In genomic region chr12:131454418-131455217, GRCh38 we compare ENCODE assay signal across 8 cellular contexts.
DNase-seq lines count a peak whose midpoint lies in the region; ATAC-seq and TF ChIP-seq lines count a peak whose summit lies in the region.

No MANE protein-coding gene starts in this region.

- H3K9me3 ChIP-seq in iPS DF 6.9 (ENCODE audit: control insufficient read depth, insufficient read depth, low read length) = no peaks in the 10 kb centered on the region

- no peak overlapping the region for H3K4me3 ChIP-seq in GM12875 (ENCODE audit: low read depth, low read length)
- H3K4me3 ChIP-seq in iPS DF 6.9 (ENCODE audit: low read length) = no peak overlapping the region

- H3K4me3 Mint-ChIP-seq in activated CD4-positive, alpha-beta memory T cell treated with anti-CD3 and anti-CD28 coated beads for 36 hours = no peak overlapping the region

- no peaks in the 10 kb centered on the region for H3K4me1 Mint-ChIP-seq in activated CD4-positive, alpha-beta memory T cell treated with anti-CD3 and anti-CD28 coated beads for 36 hours (ENCODE audit: low read depth)

- CTCF ChIA-PET in activated CD4-positive, alpha-beta memory T cell treated with anti-CD3 and anti-CD28 coated beads for 36 hours (lab: Charles Lee) = interaction anchor here (0.7 to 2.7 kb wide), 3 partner anchors 348 to 694 kb away, joined by 3 to 9 read pairs (median 3); no protein-coding TSS in a partner anchor

- DNase-seq in 8988T (peak; percentile 59), MV-4-11 (lab: John Stamatoyannopoulos, UW) (peak; percentile 83), iPS DF 6.9 (ENCODE audit: low read depth, low spot score) (peak; percentile 68), AG08395 (ENCODE audit: low spot score) (no peak)
- peak; percentile 56 for DNase-seq in activated CD4-positive, alpha-beta memory T cell treated with anti-CD3 and anti-CD28 coated beads for 36 hours
- DNase-seq in stimulated activated CD4-positive, alpha-beta T cell treated with anti-CD3 and anti-CD28 coated beads, TNF-alpha, amount 100 ng/mL, for 24 hours (ENCODE audit: low read depth in 3 of 3) = peak in 2 of 3 experiments; percentile 8 to 42

- intact Hi-C loops in activated CD4-positive, alpha-beta memory T cell treated with anti-CD3 and anti-CD28 coated beads for 36 hours (cut with micrococcal nuclease) = loop anchor here (10.0 kb wide), 1 partner anchor 350 kb away; no protein-coding TSS in a partner anchor

- no peaks in the 10 kb centered on the region for H3K36me3 ChIP-seq in iPS DF 6.9 (ENCODE audit: control insufficient read depth, insufficient read depth, low read length)

- H3K4me1 ChIP-seq in iPS DF 6.9 (ENCODE audit: control insufficient read depth, insufficient read depth, low read length) = no peaks in the 10 kb centered on the region

- peaks cover 13% of the 10 kb centered on the region for H3K27me3 Mint-ChIP-seq in activated CD4-positive, alpha-beta memory T cell treated with anti-CD3 and anti-CD28 coated beads for 36 hours

- no peaks in the 10 kb centered on the region for H3K27me3 ChIP-seq in iPS DF 6.9 (ENCODE audit: control insufficient read depth, insufficient read depth, low read length)

- no peaks in the 10 kb centered on the region for H3K36me3 Mint-ChIP-seq in activated CD4-positive, alpha-beta memory T cell treated with anti-CD3 and anti-CD28 coated beads for 36 hours

- POLR2A ChIA-PET in activated CD4-positive, alpha-beta memory T cell treated with anti-CD3 and anti-CD28 coated beads for 36 hours (lab: Charles Lee) = no interaction called here

- H3K27ac Mint-ChIP-seq in activated CD4-positive, alpha-beta memory T cell treated with anti-CD3 and anti-CD28 coated beads for 36 hours = no peak overlapping the region

- peaks cover 6% of the 10 kb centered on the region for H3K9me3 Mint-ChIP-seq in activated CD4-positive, alpha-beta memory T cell treated with anti-CD3 and anti-CD28 coated beads for 36 hours

- WGBS in iPS DF 6.9 (ENCODE audit: insufficient coverage, insufficient read length) = no CpG with 5 or more reads among the region's 12 CpGs

- peak; percentile 95 for TF ChIP-seq CTCF in GM12875 (IDR thresholded peaks at IDR 0.05; ENCODE audit: borderline replicate concordance, insufficient read depth, low read depth, low read length)

- no peak overlapping the region for H3K27ac ChIP-seq in iPS DF 6.9 (ENCODE audit: low read length)

- ATAC-seq in HG02588 (IDR thresholded peaks at IDR 0.05; ENCODE audit: unreplicated experiment) = peak; percentile 79
